In genomic region chr9:137960496-137960895, GRCh38 we compare ENCODE assay signal across 1 cellular context.
TF ChIP-seq lines count a peak whose summit lies in the region.

No MANE protein-coding gene starts in this region.

TF ChIP-seq in GM12878, 131 proteins besides CTCF, POLR2A, EP300 and RAD21 (continued from another document):
- no peak for TF ChIP-seq TAF1 (IDR thresholded peaks at IDR 0.05; ENCODE audit: borderline replicate concordance, low read depth, low read length)
- no peak for TF ChIP-seq SMAD5 (IDR thresholded peaks at IDR 0.05; ENCODE audit: low read depth)
- TF ChIP-seq ZNF384 (IDR thresholded peaks at IDR 0.05; ENCODE audit: borderline replicate concordance, low read depth, low read length), result no peak
